ENCODE assay signal across 8 cellular contexts in genomic region chr1:1019122-1019999, GRCh38. TPM values are rescaled to one million over a fixed set of nuclear protein-coding genes. Genes with fewer than 3 reads are reported as not detected.
DNase-seq lines count a peak whose midpoint lies in the region; ATAC-seq and TF ChIP-seq lines count a peak whose summit lies in the region.

No MANE protein-coding gene starts in this region.

- no peak overlapping the region for H3K27ac Mint-ChIP-seq in activated naive CD8-positive, alpha-beta T cell treated with anti-CD3 and anti-CD28 coated beads for 36 hours

- H3K4me1 ChIP-seq in psoas muscle = peaks cover 4% of the 10 kb centered on the region
- peaks cover 0 to 13% of the 10 kb centered on the region in 2 donors for H3K4me1 ChIP-seq in uterus

- DNase-seq in EH (ENCODE audit: low read depth) (peak; percentile 88), HuH-7 (ENCODE audit: low spot score) (peak; percentile 86), SKM-1 treated with dmso at 0.1 percent for 144 hours (lab: John Stamatoyannopoulos, UW; ENCODE audit: unreplicated experiment) (peak; percentile 40), cardiac septum (ENCODE audit: low spot score) (peak; percentile 89), psoas muscle (peak; percentile 87 to 93), uterus (peak; percentile 76 to 83)
- DNase-seq in activated naive CD8-positive, alpha-beta T cell treated with anti-CD3 and anti-CD28 coated beads for 36 hours = peak; percentile 83

- TF ChIP-seq CTCF in psoas muscle (IDR thresholded peaks at IDR 0.05) = peak; percentile 55
- peak; percentile 35 to 68 (median 49) for TF ChIP-seq CTCF in uterus (IDR thresholded peaks at IDR 0.05)

- peaks cover 7% of the 10 kb centered on the region for H3K4me1 Mint-ChIP-seq in activated naive CD8-positive, alpha-beta T cell treated with anti-CD3 and anti-CD28 coated beads for 36 hours

- WGBS in psoas muscle, 3 donors = 2 to 12% (median 3%) methylated on average over 15 to 75 of the region's 91 CpGs

- no peaks in the 10 kb centered on the region for H3K9me3 Mint-ChIP-seq in activated naive CD8-positive, alpha-beta T cell treated with anti-CD3 and anti-CD28 coated beads for 36 hours

- peaks cover 0 to 30% (median 7%) of the 10 kb centered on the region in 3 donors for H3K27me3 ChIP-seq in psoas muscle (ENCODE audit: insufficient read depth in 3 of 3, low read length in 2 of 3)
- H3K27me3 ChIP-seq in uterus = no peaks in the 10 kb centered on the region

- H3K27me3 Mint-ChIP-seq in activated naive CD8-positive, alpha-beta T cell treated with anti-CD3 and anti-CD28 coated beads for 36 hours = peaks cover 4% of the 10 kb centered on the region

- H3K27ac ChIP-seq in psoas muscle (peak overlapping the region; percentile 85), uterus (peak overlapping the region; percentile 95 to 96)

- H3K36me3 ChIP-seq in psoas muscle (ENCODE audit: insufficient read depth in 1 of 2, low read depth in 1 of 2) = no peaks in the 10 kb centered on the region
- no peaks in the 10 kb centered on the region for H3K36me3 ChIP-seq in uterus

- ATAC-seq in GM21526 (IDR thresholded peaks at IDR 0.05; ENCODE audit: low FRiP score, unreplicated experiment) (peak; percentile 59), psoas muscle (peak; percentile 92 to 97 (median 94))

- intact Hi-C loops in cardiac septum (cut with DNase I) (loop anchor here (2.0 to 10.0 kb wide), 2 partner anchors 19 to 45 kb away; partner anchors contain the start of gene HES4), psoas muscle (cut with DNase I) (no loop called here), uterus (cut with DNase I; ENCODE audit: low total_unique reads) (no loop called here)

- H3K9me3 ChIP-seq in psoas muscle (no peaks in the 10 kb centered on the region), uterus (no peaks in the 10 kb centered on the region)

- H3K4me3 ChIP-seq in psoas muscle (peak overlapping the region; percentile 79), uterus (peak overlapping the region; percentile 57 to 97)

- H3K4me3 Mint-ChIP-seq in activated naive CD8-positive, alpha-beta T cell treated with anti-CD3 and anti-CD28 coated beads for 36 hours = peak overlapping the region; percentile 64

- peak in 1 of 2 donors; percentile 5 for TF ChIP-seq POLR2A in uterus (IDR thresholded peaks at IDR 0.05)

- peaks cover 3% of the 10 kb centered on the region for H3K36me3 Mint-ChIP-seq in activated naive CD8-positive, alpha-beta T cell treated with anti-CD3 and anti-CD28 coated beads for 36 hours

RNA-seq across cellular contexts. Expression of gene AGRN, which starts 0.6 kb away (rescaled TPM):
- 10 to 100 TPM; 30.4 to 30.5 TPM for total RNA-seq in activated naive CD8-positive, alpha-beta T cell treated with anti-CD3 and anti-CD28 coated beads for 36 hours
- total RNA-seq in cardiac septum (27.0 TPM), psoas muscle (1 to 10 TPM; 3.4 to 5.4 (median 4.6) TPM), uterus (10 to 100 TPM in 3 of 4 donors, 1 to 10 TPM in 1; 8.2 to 86.9 (median 26.2) TPM)
- 1 to 10 TPM; 1.3 to 3.0 (median 1.4) TPM for polyA plus RNA-seq in psoas muscle

RNA-seq across cellular contexts. Expression of gene ISG15, which starts 6.1 kb away (rescaled TPM):
- total RNA-seq in activated naive CD8-positive, alpha-beta T cell treated with anti-CD3 and anti-CD28 coated beads for 36 hours = 10 to 100 TPM; 71.7 to 78.4 TPM
- total RNA-seq in cardiac septum = 18.2 TPM
- 10 to 100 TPM in 1 of 4 donors, 1 to 10 TPM in 3; 2.9 to 12.4 (median 8.1) TPM for total RNA-seq in psoas muscle
- polyA plus RNA-seq in psoas muscle = 10 to 100 TPM; 13.3 to 22.1 (median 17.1) TPM
- total RNA-seq in uterus = 10 to 100 TPM in 2 of 4 donors, 1 to 10 TPM in 2; 1.8 to 27.2 (median 15.2) TPM

RNA-seq across cellular contexts. Expression of gene HES4, which starts 19.5 kb away (rescaled TPM):
- total RNA-seq in activated naive CD8-positive, alpha-beta T cell treated with anti-CD3 and anti-CD28 coated beads for 36 hours = 1 to 10 TPM in 1 of 2 experiments, under 1 TPM in 1; 0.93 to 1.1 TPM
- total RNA-seq in cardiac septum (56.5 TPM), psoas muscle (10 to 100 TPM in 3 of 4 donors, 1 to 10 TPM in 1; 7.2 to 21.8 (median 12.6) TPM), uterus (10 to 100 TPM; 19.6 to 41.0 (median 36.3) TPM)
- 10 to 100 TPM in 1 of 3 donors, 1 to 10 TPM in 2; 2.3 to 20.2 (median 5.4) TPM for polyA plus RNA-seq in psoas muscle

RNA-seq across cellular contexts. Expression of gene PERM1, which starts 37.5 kb away (rescaled TPM):
- total RNA-seq in activated naive CD8-positive, alpha-beta T cell treated with anti-CD3 and anti-CD28 coated beads for 36 hours = not detected
- 50.1 TPM for total RNA-seq in cardiac septum
- 100 to 1,000 TPM in 2 of 4 donors, 10 to 100 TPM in 2; 13.9 to 249 (median 109) TPM for total RNA-seq in psoas muscle
- 100 to 1,000 TPM in 1 of 3 donors, 10 to 100 TPM in 2; 38.1 to 239 (median 58.5) TPM for polyA plus RNA-seq in psoas muscle
- 1 to 10 TPM in 1 of 4 donors, not detected in 3; 2.3 TPM for total RNA-seq in uterus

RNA-seq across cellular contexts. Expression of gene PLEKHN1, which starts 53.1 kb away (rescaled TPM):
- total RNA-seq in activated naive CD8-positive, alpha-beta T cell treated with anti-CD3 and anti-CD28 coated beads for 36 hours = 1 to 10 TPM in 1 of 2 experiments, under 1 TPM in 1; 0.85 to 1.3 TPM
- total RNA-seq in cardiac septum = not detected
- not detected for total RNA-seq in psoas muscle
- polyA plus RNA-seq in psoas muscle = under 1 TPM in 1 of 3 donors, not detected in 2; 0.03 TPM
- total RNA-seq in uterus = 1 to 10 TPM in 1 of 4 donors, not detected in 3; 1.1 TPM

Comparison
In these comparisons a context has a peak if more than half of its experiments do, and no peak if none do; other contexts are left out.
1. Peak in every context shown above with its lines: DNase-seq, ATAC-seq, H3K4me3 ChIP-seq and H3K27ac ChIP-seq.
2. DNase-seq: peak in every context shown above with its lines; median percentile 90 in psoas muscle; 89 in cardiac septum; 88 in EH; 86 in HuH-7; 83 in activated naive CD8-positive, alpha-beta T cell treated with anti-CD3 and anti-CD28 coated beads for 36 hours; 80 in uterus; 40 in SKM-1 treated with dmso at 0.1 percent for 144 hours.